8 cellular contexts compared by ENCODE assay signal in genomic region chr6:111258615-111259088, GRCh38.
DNase-seq lines count a peak whose midpoint lies in the region; TF ChIP-seq lines count a peak whose summit lies in the region.

No MANE protein-coding gene starts in this region.

- H3K4me1 Mint-ChIP-seq in IgD-negative memory B cell (peaks cover 13 to 23% (median 14%) of the 10 kb centered on the region in 3 donors), chondrocyte (ENCODE audit: low read depth) (peaks cover 32% of the 10 kb centered on the region), neural crest cell (peaks cover 31% of the 10 kb centered on the region)

- H4K20me1 ChIP-seq in BLaER1 treated with 17β-estradiol and CSF1 and Interleukin-3, amounts not matched to agents 10 nM and 100 nM = peaks cover 0 to 8% (median 0%) of the 10 kb centered on the region in 11 experiments; a peak in 3 of 22 replicates

- peak overlapping the region; percentile 32 to 82 (median 56); a peak in 18 of 22 replicates for H3K4me2 ChIP-seq in BLaER1 treated with 17β-estradiol and CSF1 and Interleukin-3, amounts not matched to agents 10 nM and 100 nM

- H3K9me3 Mint-ChIP-seq in IgD-negative memory B cell (no peaks in the 10 kb centered on the region), chondrocyte (ENCODE audit: low read depth) (no peaks in the 10 kb centered on the region), neural crest cell (no peaks in the 10 kb centered on the region)

- H3K36me3 ChIP-seq in BLaER1 treated with 17β-estradiol and CSF1 and Interleukin-3, amounts not matched to agents 10 nM and 100 nM = peaks cover 1 to 11% (median 7%) of the 10 kb centered on the region in 11 experiments; a peak in 16 of 22 replicates

- peaks cover 3% of the 10 kb centered on the region for H3K27me3 Mint-ChIP-seq in IgD-negative memory B cell
- H3K27me3 Mint-ChIP-seq in chondrocyte (ENCODE audit: low read depth) = peaks cover 18% of the 10 kb centered on the region
- H3K27me3 Mint-ChIP-seq in neural crest cell (ENCODE audit: low read depth) = peaks cover 41% of the 10 kb centered on the region

- H3K4me3 Mint-ChIP-seq in IgD-negative memory B cell (peak overlapping the region; percentile 70 to 91 (median 86)), chondrocyte (ENCODE audit: unreplicated experiment) (peak overlapping the region; percentile 75), neural crest cell (peak overlapping the region; percentile 90)

- no peaks in the 10 kb centered on the region for H3K9me3 ChIP-seq in BLaER1 treated with 17β-estradiol and CSF1 and Interleukin-3, amounts not matched to agents 10 nM and 100 nM (replicated peaks in 1 of 11)

- peak overlapping the region in 8 of 10 experiments; percentile 48 to 81 (median 76); a peak in 10 of 20 replicates for H3K4me3 ChIP-seq in BLaER1 treated with 17β-estradiol and CSF1 and Interleukin-3, amounts not matched to agents 10 nM and 100 nM

- H3K36me3 Mint-ChIP-seq in IgD-negative memory B cell (no peaks in the 10 kb centered on the region), chondrocyte (ENCODE audit: low read depth) (no peaks in the 10 kb centered on the region), neural crest cell (ENCODE audit: low read depth) (no peaks in the 10 kb centered on the region)

- peak overlapping the region; percentile 79 to 98 (median 92) for H3K27ac Mint-ChIP-seq in IgD-negative memory B cell
- H3K27ac Mint-ChIP-seq in chondrocyte (ENCODE audit: unreplicated experiment) = peak overlapping the region; percentile 82
- H3K27ac Mint-ChIP-seq in neural crest cell (ENCODE audit: unreplicated experiment) = peak overlapping the region; percentile 12

- H3K27me3 ChIP-seq in BLaER1 treated with 17β-estradiol and CSF1 and Interleukin-3, amounts not matched to agents 10 nM and 100 nM = no peaks in the 10 kb centered on the region

- peaks cover 12 to 34% (median 21%) of the 10 kb centered on the region in 10 experiments for H3K4me1 ChIP-seq in BLaER1 treated with 17β-estradiol and CSF1 and Interleukin-3, amounts not matched to agents 10 nM and 100 nM

- peak overlapping the region; percentile 8 to 91 (median 74); a peak in 16 of 22 replicates for H3K27ac ChIP-seq in BLaER1 treated with 17β-estradiol and CSF1 and Interleukin-3, amounts not matched to agents 10 nM and 100 nM

- TF ChIP-seq CTCF in chondrocyte (IDR thresholded peaks at IDR 0.05) (no peak), neural crest cell (conservative IDR thresholded peaks at IDR 0.05) (no peak)

- peak overlapping the region; percentile 59 to 90 (median 80) for H3K9ac ChIP-seq in BLaER1 treated with 17β-estradiol and CSF1 and Interleukin-3, amounts not matched to agents 10 nM and 100 nM

- no peak for DNase-seq in chondrocyte (ENCODE audit: low spot score)
- no peak for DNase-seq in neural crest cell (ENCODE audit: low read depth, low spot score)
- DNase-seq in activated gamma-delta T cell (lab: John Stamatoyannopoulos, UW) = no peak
- DNase-seq in activated CD8-positive, alpha-beta memory T cell treated with anti-CD3 and anti-CD28 coated beads, Interleukin-2, amount 50 U/mL, for 4 hours = no peak
- DNase-seq in activated effector memory CD4-positive, alpha-beta T cell treated with Interleukin-2 at 50 U/mL for 16 hours = no peak
- DNase-seq in SIG-M5 (lab: John Stamatoyannopoulos, UW) = no peak

Comparison
In these comparisons a context has a peak if more than half of its experiments do, and no peak if none do; other contexts are left out.
1. H3K27ac Mint-ChIP-seq: peak in every context shown above with its lines; median percentile 92 in IgD-negative memory B cell; 82 in chondrocyte; 12 in neural crest cell.